ENCODE assay signal across 30 cellular contexts in genomic region chr7:7795203-7795602, GRCh38.
A peak's percentile ranks its signal among the peaks of the same experiment; 100 is the strongest.
DNase-seq lines count a peak whose midpoint lies in the region; ATAC-seq, FAIRE-seq and TF ChIP-seq lines count a peak whose summit lies in the region.
"Had no signal": no experiment of that assay in that cellular context is flagged by ENCODE, and none has a peak within 500 bp of the region (broad histone marks: within the 10 kb centered on the region; RNA-seq: fewer than 3 reads in every experiment).

No MANE protein-coding gene starts in this region.

- intact Hi-C loops in PC-3 (cut with micrococcal nuclease) (no loop called here), testis (cut with DNase I; ENCODE audit: low total_unique reads) (no loop called here), A673 (cut with micrococcal nuclease; ENCODE audit: unreplicated experiment) (no loop called here)

- no peak for ATAC-seq in PC-3
- ATAC-seq: gastrocnemius medialis, K562, left lung had no signal

- H2BK12ac ChIP-seq in trophoblast cell (ENCODE audit: low read length), result peak overlapping the region; percentile 98

- CTCF ChIA-PET in PC-3 (lab: Charles Lee) (no interaction called here), A673 (lab: Charles Lee) (no interaction called here)

- H3K27me3 ChIP-seq in PC-3 (ENCODE audit: low read length) (no peaks in the 10 kb centered on the region), trophoblast cell (ENCODE audit: insufficient read depth, low read length) (no peaks in the 10 kb centered on the region), testis (no peaks in the 10 kb centered on the region), A673 (replicated peaks; ENCODE audit: insufficient read depth, low read depth, low read length, poor library complexity) (no peaks in the 10 kb centered on the region)
- H3K27me3 ChIP-seq: cardiac muscle cell, esophagus squamous epithelium, gastrocnemius medialis, left lung, Peyer's patch, tibial nerve had no signal

- H3K27ac ChIP-seq in PC-3 (ENCODE audit: low read length) (peak overlapping the region; percentile 94), epithelial cell of prostate (peak overlapping the region; percentile 70), trophoblast cell (ENCODE audit: low read depth, low read length) (peak overlapping the region; percentile 93), testis (no peak overlapping the region), A673 (ENCODE audit: low read depth, low read length, poor library complexity, severe bottlenecking) (no peak overlapping the region)
- H3K27ac ChIP-seq: cardiac muscle cell, coronary artery, esophagus squamous epithelium, gastrocnemius medialis, GM23248, left lung, Peyer's patch, tibial nerve had no signal

- H3K4me1 ChIP-seq in PC-3 (ENCODE audit: insufficient read depth, low read length), result peaks cover 42% of the 10 kb centered on the region
- peaks cover 26 to 28% of the 10 kb centered on the region in 2 experiments for H3K4me1 ChIP-seq in trophoblast cell (ENCODE audit: control insufficient read depth in 1 of 2, insufficient read depth in 2 of 2, low read length in 2 of 2)
- H3K4me1 ChIP-seq in testis, result no peaks in the 10 kb centered on the region
- H3K4me1 ChIP-seq in A673 (ENCODE audit: insufficient read depth, low read length, poor library complexity, severe bottlenecking), result no peaks in the 10 kb centered on the region
- H3K4me1 ChIP-seq: esophagus squamous epithelium, left lung, Peyer's patch had no signal

- TF ChIP-seq POLR2A in testis (IDR thresholded peaks at IDR 0.05) (no peak), H54 (IDR thresholded peaks at IDR 0.05; ENCODE audit: low read depth, low read length) (no peak)

- H3K9ac ChIP-seq in PC-3 (ENCODE audit: low read length), result peak overlapping the region; percentile 61
- no peak overlapping the region for H3K9ac ChIP-seq in trophoblast cell (ENCODE audit: low read length)
- H3K9ac ChIP-seq: GM23248 had no signal

- no peaks in the 10 kb centered on the region for H3F3A ChIP-seq in PC-3 (ENCODE audit: low read length, unreplicated experiment)

- H3K4ac ChIP-seq in trophoblast cell (ENCODE audit: low read depth, low read length), result peak overlapping the region; percentile 42

- peak overlapping the region; percentile 83 for H4K8ac ChIP-seq in trophoblast cell (ENCODE audit: low read depth, low read length)

- TF ChIP-seq CTCF in PC-3 (conservative IDR thresholded peaks at IDR 0.05; ENCODE audit: low read depth, low read length) (no peak), testis (IDR thresholded peaks at IDR 0.05) (no peak), A673 (conservative IDR thresholded peaks at IDR 0.05; ENCODE audit: low read depth, low read length) (no peak)

- H3K79me2 ChIP-seq in PC-3 (ENCODE audit: low read length), result no peaks in the 10 kb centered on the region
- H3K79me2 ChIP-seq in trophoblast cell (ENCODE audit: control insufficient read depth, insufficient read depth, low read length, poor library complexity), result peaks cover 4% of the 10 kb centered on the region

- peak overlapping the region; percentile 36 for H2AK5ac ChIP-seq in trophoblast cell (ENCODE audit: low read length)

- no CpG with 5 or more reads among the region's 2 CpGs for WGBS in trophoblast cell (ENCODE audit: extremely low coverage, insufficient coverage, insufficient read length)
- WGBS in testis, 2 donors, result 76 to 81% methylated on average over 2 of the region's 2 CpGs

- H3K4me3 ChIP-seq in PC-3 (ENCODE audit: low read length) (no peak overlapping the region), trophoblast cell (ENCODE audit: low read depth, low read length) (no peak overlapping the region), testis (no peak overlapping the region), A673 (ENCODE audit: low read depth, low read length, poor library complexity, severe bottlenecking) (no peak overlapping the region)
- H3K4me3 ChIP-seq: cardiac muscle cell, coronary artery, esophagus squamous epithelium, gastrocnemius medialis, GM23248, K562, left lung, Peyer's patch, tibial nerve had no signal

- H2BK5ac ChIP-seq in trophoblast cell (ENCODE audit: low read depth, low read length, poor library complexity), result peak overlapping the region; percentile 94

- peak overlapping the region; percentile 48 for H3K4me2 ChIP-seq in PC-3 (ENCODE audit: low read length)
- H3K4me2 ChIP-seq in trophoblast cell (ENCODE audit: low read length), result no peak overlapping the region

- no peaks in the 10 kb centered on the region for H3K9me3 ChIP-seq in PC-3 (ENCODE audit: low read length)
- no peaks in the 10 kb centered on the region for H3K9me3 ChIP-seq in trophoblast cell (ENCODE audit: insufficient read depth, low read depth, low read length)
- no peaks in the 10 kb centered on the region for H3K9me3 ChIP-seq in testis
- no peaks in the 10 kb centered on the region for H3K9me3 ChIP-seq in A673 (ENCODE audit: low read depth, low read length, poor library complexity, severe bottlenecking)
- H3K9me3 ChIP-seq: esophagus squamous epithelium, gastrocnemius medialis, left lung, Peyer's patch, tibial nerve had no signal

- DNase-seq in EH (ENCODE audit: low read depth) (peak; percentile 7), PC-3 (no peak), epithelial cell of prostate (ENCODE audit: low read depth, low spot score) (no peak), trophoblast cell (no peak), testis (no peak), H54 (ENCODE audit: insufficient read length, low spot score) (no peak), A673 (ENCODE audit: low spot score) (no peak)
- DNase-seq: activated CD4-positive, CD25-positive, alpha-beta regulatory T cell; activated naive CD4-positive, alpha-beta T cell treated with anti-CD3 and anti-CD28 coated beads, Interleukin-2, amount 10 ng/mL, durations not matched to agents 7 days and 5 days; effector memory CD4-positive, alpha-beta T cell; esophagus squamous epithelium; gastrocnemius medialis; hypothalamus; left lung; midbrain; naive thymus-derived CD4-positive, alpha-beta T cell; NCI-H1105; NCI-H187 treated with DMSO at 0.1 percent for 48 hours; NCI-H526 treated with DMSO at 0.1 percent for 48 hours; occipital lobe; Peyer's patch; SIG-M5; stimulated activated CD8-positive, alpha-beta memory T cell treated with anti-CD3 and anti-CD28 coated beads, Interleukin-4, amount 100 ng/mL, for 48 hours had no signal

- POLR2A ChIA-PET in PC-3 (lab: Charles Lee; ENCODE audit: unreplicated experiment), result no interaction called here
- POLR2A ChIA-PET in A673 (lab: Charles Lee; ENCODE audit: low non-redundant PET), result no interaction called here

- H3K79me1 ChIP-seq in trophoblast cell (ENCODE audit: low read length), result peaks cover 40% of the 10 kb centered on the region

- peak overlapping the region; percentile 93 for H4K91ac ChIP-seq in trophoblast cell (ENCODE audit: low read depth, low read length)

- H4K20me1 ChIP-seq in PC-3 (ENCODE audit: low read length), result no peaks in the 10 kb centered on the region

- H3K9me2 ChIP-seq in PC-3 (replicated peaks; ENCODE audit: low read length), result no peaks in the 10 kb centered on the region

- no peak overlapping the region for H4K12ac ChIP-seq in trophoblast cell (ENCODE audit: low read depth, low read length)

- H3K36me3 ChIP-seq in PC-3 (ENCODE audit: low read depth, low read length) (no peaks in the 10 kb centered on the region), trophoblast cell (ENCODE audit: control insufficient read depth in 1 of 2, insufficient read depth in 2 of 2, low read length in 2 of 2) (peaks cover 0 to 4% of the 10 kb centered on the region in 2 experiments), testis (ENCODE audit: low read depth, missing control alignments) (no peaks in the 10 kb centered on the region), A673 (ENCODE audit: insufficient read depth, low read length, poor library complexity, severe bottlenecking) (no peaks in the 10 kb centered on the region)
- H3K36me3 ChIP-seq: cardiac muscle cell, gastrocnemius medialis, left lung, Peyer's patch had no signal

- H2BK120ac ChIP-seq in trophoblast cell (ENCODE audit: insufficient read depth, low read length, poor library complexity), result peak overlapping the region; percentile 93

- peak overlapping the region; percentile 78 for H3K14ac ChIP-seq in trophoblast cell (ENCODE audit: low read length)

- H2AFZ ChIP-seq in PC-3 (ENCODE audit: low read length), result peak overlapping the region; percentile 41; the same call in 1 of the 2 replicates
- no peak overlapping the region for H2AFZ ChIP-seq in trophoblast cell (ENCODE audit: insufficient read depth, low read length, poor library complexity)
- H2AFZ ChIP-seq: GM23248 had no signal

- H3K23ac ChIP-seq in trophoblast cell (ENCODE audit: low read length), result no peak overlapping the region

- H3K18ac ChIP-seq in trophoblast cell (ENCODE audit: low read length), result no peak overlapping the region

- BruUV-seq in PC-3 (replicated peaks; lab: Mats Ljungman, UMichigan) (no TSS peak), A673 (replicated peaks; lab: Mats Ljungman, UMichigan) (no TSS peak)

- FAIRE-seq in H54 (lab: Jason Lieb, UNC), result no peak
- FAIRE-seq: D721Med, GM12891, K562 had no signal

Comparison
In these comparisons a context has a peak if more than half of its experiments do, and no peak if none do; other contexts are left out.
1. H3K27ac ChIP-seq: peak in PC-3 (single experiment), epithelial cell of prostate (single experiment) and trophoblast cell (single experiment); none in testis (0 of 2) and A673 (single experiment).